Comparison of ENCODE assay signal across 22 cellular contexts in the genomic region with DNA sequence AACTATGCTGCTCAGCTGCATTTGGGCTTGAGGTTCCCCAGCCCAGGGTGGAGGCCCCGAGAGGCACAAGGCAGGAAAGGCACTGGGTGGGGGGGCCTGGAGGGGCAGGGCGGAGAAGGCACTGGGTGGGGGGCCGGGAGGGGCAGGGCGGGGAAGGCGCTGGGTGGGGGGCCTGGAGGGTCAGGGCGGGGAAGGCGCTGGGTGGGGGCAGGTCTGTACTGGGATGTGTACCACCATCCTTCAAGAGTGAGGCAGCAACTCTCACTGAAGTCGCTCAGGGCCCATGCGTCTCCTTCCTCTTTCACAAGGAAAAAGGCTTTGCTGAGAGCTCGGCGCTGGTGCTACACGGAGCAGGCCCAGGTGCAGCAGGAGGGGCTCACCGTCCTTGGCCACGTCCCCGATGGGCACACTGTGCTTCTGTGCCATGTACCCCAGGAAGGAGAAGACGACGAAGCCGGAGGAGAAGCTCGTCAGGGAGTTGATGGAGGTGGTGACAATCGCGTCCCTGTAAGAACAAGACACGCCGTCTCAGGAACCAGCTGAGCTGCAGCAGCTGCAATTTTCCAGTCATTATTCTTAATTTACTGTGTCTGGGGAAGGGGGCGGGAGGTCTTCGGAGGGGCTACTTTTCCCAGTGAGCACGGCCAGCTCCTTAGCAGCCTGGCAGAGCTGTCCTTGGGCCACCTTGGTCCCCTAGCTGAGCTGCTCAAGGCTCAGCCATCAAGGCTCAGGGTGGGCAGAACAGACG. TPM values are rescaled to one million over a fixed set of nuclear protein-coding genes. Genes with fewer than 3 reads are reported as not detected.
DNase-seq lines count a peak whose midpoint lies in the region; TF ChIP-seq lines count a peak whose summit lies in the region.
"Had no signal": no experiment of that assay in that cellular context is flagged by ENCODE, and none has a peak within 500 bp of the region (broad histone marks: within the 10 kb centered on the region; RNA-seq: fewer than 3 reads in every experiment).

No MANE protein-coding gene starts in this region.

- 0 out of 2 replicates have a peak overlapping the region, but pooled peaks have one; percentile 18 for H3K4me3 ChIP-seq in BLaER1
- H3K4me3 ChIP-seq in SK-N-SH (ENCODE audit: low read depth in 2 of 2, low read length in 1 of 2) = no peak overlapping the region
- no peak overlapping the region for H3K4me3 ChIP-seq in hepatocyte
- H3K4me3 ChIP-seq in osteoblast (ENCODE audit: insufficient read depth, low read length) = no peak overlapping the region
- H3K4me3 ChIP-seq: body of pancreas, PC-9, sigmoid colon had no signal

- 36% methylated on average over 25 of the region's 27 CpGs for WGBS in SK-N-SH (ENCODE audit: low lambda C conversion rate)
- WGBS in hepatocyte (ENCODE audit: low lambda C conversion rate, missing lambda C conversion rate) = 78% methylated on average over 25 of the region's 27 CpGs

- no peaks in the 10 kb centered on the region for H3K9me3 Mint-ChIP-seq in T-helper 2 cell treated with Interferon-gamma antibody and Interleukin-4, amounts not matched to agents 5 μg/mL and 100 μg/mL, for 36 hours
- H3K9me3 Mint-ChIP-seq: nephron progenitor cell; stimulated activated effector memory CD8-positive, alpha-beta T cell treated with anti-CD3 and anti-CD28 coated beads, Interleukin-12 subunit alpha, Interleukin-12 subunit beta, amount 100 ng/mL, for 72 hours had no signal

- H3K27ac ChIP-seq in BLaER1 (peak overlapping the region; percentile 65), SK-N-SH (ENCODE audit: low read depth in 2 of 2, low read length in 1 of 2) (no peak overlapping the region), hepatocyte (no peak overlapping the region), osteoblast (ENCODE audit: low read depth, low read length) (no peak overlapping the region)
- H3K27ac ChIP-seq: body of pancreas, PC-9, sigmoid colon had no signal

- POLR2A ChIA-PET in SK-N-SH (lab: Yijun Ruan, JAX) = no interaction called here

- no peak for TF ChIP-seq EP300 in SK-N-SH (IDR thresholded peaks at IDR 0.05; ENCODE audit: borderline replicate concordance in 1 of 2, low read depth in 1 of 2, low read length in 1 of 2)

- H2AFZ ChIP-seq in SK-N-SH (ENCODE audit: low read depth) = no peak overlapping the region
- H2AFZ ChIP-seq in hepatocyte = no peak overlapping the region
- H2AFZ ChIP-seq in osteoblast (ENCODE audit: low read length) = no peak overlapping the region
- H2AFZ ChIP-seq: PC-9 had no signal

- no peaks in the 10 kb centered on the region for H3K9me2 ChIP-seq in SK-N-SH
- H3K9me2 ChIP-seq in hepatocyte (replicated peaks; ENCODE audit: insufficient read depth) = no peaks in the 10 kb centered on the region

- TF ChIP-seq CTCF in GM20000 (IDR thresholded peaks at IDR 0.05; ENCODE audit: extremely low read depth, missing control alignments) (no peak), SK-N-SH (IDR thresholded peaks at IDR 0.05) (no peak), hepatocyte (IDR thresholded peaks at IDR 0.05; ENCODE audit: poor library complexity) (no peak), osteoblast (IDR thresholded peaks at IDR 0.05; ENCODE audit: extremely low read depth, low read depth, low read length) (no peak)

- no peaks in the 10 kb centered on the region for H3K36me3 Mint-ChIP-seq in T-helper 2 cell treated with Interferon-gamma antibody and Interleukin-4, amounts not matched to agents 5 μg/mL and 100 μg/mL, for 36 hours (ENCODE audit: low read depth)
- H3K36me3 Mint-ChIP-seq: memory B cell; stimulated activated effector memory CD8-positive, alpha-beta T cell treated with anti-CD3 and anti-CD28 coated beads, Interleukin-12 subunit alpha, Interleukin-12 subunit beta, amount 100 ng/mL, for 72 hours; T-cell had no signal

- H3K4me1 Mint-ChIP-seq in T-helper 2 cell treated with Interferon-gamma antibody and Interleukin-4, amounts not matched to agents 5 μg/mL and 100 μg/mL, for 36 hours (ENCODE audit: low read depth) = no peaks in the 10 kb centered on the region
- H3K4me1 Mint-ChIP-seq: nephron progenitor cell, T-cell had no signal

- H3K4me2 ChIP-seq in BLaER1 (peak overlapping the region; percentile 92), SK-N-SH (no peak overlapping the region), hepatocyte (no peak overlapping the region), osteoblast (ENCODE audit: insufficient read depth, low read length) (no peak overlapping the region)
- H3K4me2 ChIP-seq: PC-9 had no signal

- no peak overlapping the region for H3K4me3 Mint-ChIP-seq in T-helper 2 cell treated with Interferon-gamma antibody and Interleukin-4, amounts not matched to agents 5 μg/mL and 100 μg/mL, for 36 hours
- H3K4me3 Mint-ChIP-seq: memory B cell; nephron progenitor cell; stimulated activated effector memory CD8-positive, alpha-beta T cell treated with anti-CD3 and anti-CD28 coated beads, Interleukin-12 subunit alpha, Interleukin-12 subunit beta, amount 100 ng/mL, for 72 hours; T-cell had no signal

- H3K36me3 ChIP-seq in BLaER1 (no peaks in the 10 kb centered on the region), SK-N-SH (replicated peaks in 1 of 2; ENCODE audit: control insufficient read depth in 1 of 2, insufficient read depth in 2 of 2, low read length in 1 of 2) (no peaks in the 10 kb centered on the region), hepatocyte (replicated peaks; ENCODE audit: insufficient read depth, low read depth) (no peaks in the 10 kb centered on the region), osteoblast (ENCODE audit: insufficient read depth, low read length) (no peaks in the 10 kb centered on the region)
- H3K36me3 ChIP-seq: sigmoid colon had no signal

- no peaks in the 10 kb centered on the region for H3F3A ChIP-seq in SK-N-SH (replicated peaks; ENCODE audit: insufficient read depth)

- DNase-seq in GM20000 (ENCODE audit: low spot score) (peak; percentile 71), SK-N-SH (peak; percentile 75), hepatocyte (ENCODE audit: low spot score) (peak; percentile 66), A172 (ENCODE audit: low spot score) (no peak), osteoblast (ENCODE audit: insufficient read length, low spot score, missing footprints) (no peak), SIG-M5 (lab: John Stamatoyannopoulos, UW) (no peak)
- no peak for DNase-seq in T-helper 2 cell treated with Interferon-gamma antibody and Interleukin-4, amounts not matched to agents 5 μg/mL and 100 μg/mL, for 36 hours (ENCODE audit: low spot score)
- DNase-seq: activated CD8-positive, alpha-beta memory T cell treated with anti-CD3 and anti-CD28 coated beads, Interleukin-2, amount 50 U/mL, for 4 hours; activated naive CD4-positive, alpha-beta T cell treated with Interleukin-2 at 50 U/mL for 16 hours; AML-193; HCEC 1CT; NCI-H1436; NCI-H446 treated with DMSO at 0.1 percent for 48 hours; nephron progenitor cell; PC-9; T-cell had no signal

- H4K20me1 ChIP-seq in BLaER1 (no peaks in the 10 kb centered on the region; the same call in 1 of the 2 replicates), SK-N-SH (ENCODE audit: insufficient read depth) (no peaks in the 10 kb centered on the region), hepatocyte (ENCODE audit: insufficient read depth, poor library complexity, severe bottlenecking) (no peaks in the 10 kb centered on the region), osteoblast (ENCODE audit: insufficient read depth, low read length) (no peaks in the 10 kb centered on the region)

- no peaks in the 10 kb centered on the region for H3K79me2 ChIP-seq in SK-N-SH (ENCODE audit: insufficient read depth)
- no peaks in the 10 kb centered on the region for H3K79me2 ChIP-seq in hepatocyte
- H3K79me2 ChIP-seq in osteoblast (ENCODE audit: insufficient read depth, low read length) = no peaks in the 10 kb centered on the region

- H3K9me3 ChIP-seq in BLaER1 = peaks cover 18% of the 10 kb centered on the region; the same call in 1 of the 2 replicates
- H3K9me3 ChIP-seq in SK-N-SH = no peaks in the 10 kb centered on the region
- no peaks in the 10 kb centered on the region for H3K9me3 ChIP-seq in hepatocyte (ENCODE audit: low read depth)
- no peaks in the 10 kb centered on the region for H3K9me3 ChIP-seq in osteoblast (ENCODE audit: low read depth, low read length)
- H3K9me3 ChIP-seq: body of pancreas, sigmoid colon had no signal

- no peak for TF ChIP-seq RAD21 in SK-N-SH (IDR thresholded peaks at IDR 0.05; ENCODE audit: low read length)

- CTCF ChIA-PET in SK-N-SH (lab: Yijun Ruan, JAX) = interaction anchor here (0.6 to 0.9 kb wide), 3 partner anchors 34 to 163 kb away, joined by 3 to 4 read pairs (median 3); no protein-coding TSS in a partner anchor

- no peak overlapping the region for H3K27ac Mint-ChIP-seq in T-helper 2 cell treated with Interferon-gamma antibody and Interleukin-4, amounts not matched to agents 5 μg/mL and 100 μg/mL, for 36 hours
- H3K27ac Mint-ChIP-seq: memory B cell; nephron progenitor cell; stimulated activated effector memory CD8-positive, alpha-beta T cell treated with anti-CD3 and anti-CD28 coated beads, Interleukin-12 subunit alpha, Interleukin-12 subunit beta, amount 100 ng/mL, for 72 hours; T-cell had no signal

- H3K4me1 ChIP-seq in BLaER1 (peaks cover 69% of the 10 kb centered on the region), SK-N-SH (ENCODE audit: control insufficient read depth in 1 of 2, insufficient read depth in 2 of 2, low read depth in 1 of 2, low read length in 1 of 2) (no peaks in the 10 kb centered on the region), hepatocyte (ENCODE audit: insufficient read depth) (no peaks in the 10 kb centered on the region), osteoblast (ENCODE audit: insufficient read depth, low read length) (no peaks in the 10 kb centered on the region)
- H3K4me1 ChIP-seq: body of pancreas, sigmoid colon had no signal

- H3K9ac ChIP-seq in BLaER1 (peak overlapping the region; percentile 57; the same call in 1 of the 2 replicates), SK-N-SH (no peak overlapping the region)

- no peaks in the 10 kb centered on the region for H3K27me3 Mint-ChIP-seq in T-helper 2 cell treated with Interferon-gamma antibody and Interleukin-4, amounts not matched to agents 5 μg/mL and 100 μg/mL, for 36 hours (ENCODE audit: low read depth)

- no peaks in the 10 kb centered on the region for H3K27me3 ChIP-seq in BLaER1
- H3K27me3 ChIP-seq in SK-N-SH (ENCODE audit: insufficient read depth) = no peaks in the 10 kb centered on the region
- H3K27me3 ChIP-seq in hepatocyte = no peaks in the 10 kb centered on the region
- H3K27me3 ChIP-seq in osteoblast (ENCODE audit: insufficient read depth, low read length) = no peaks in the 10 kb centered on the region
- H3K27me3 ChIP-seq: body of pancreas had no signal

TF ChIP-seq in SK-N-SH, 30 proteins besides CTCF, POLR2A, EP300 and RAD21 (continues in another document):
- no peak for TF ChIP-seq FOXJ3 (CRISPR knock-in tag; IDR thresholded peaks at IDR 0.05)
- TF ChIP-seq EZH2phosphoT487 (IDR thresholded peaks at IDR 0.05; ENCODE audit: borderline replicate concordance, low read depth) = no peak

RNA-seq across cellular contexts. Expression of a gene that starts 30.8 kb away (rescaled TPM):
- polyA plus RNA-seq in SK-N-SH (2012; rRNA removed) (not detected in 2 replicates), hepatocyte (1.2 TPM in 1 of 2 replicates, not detected in the other)
- not detected in 2 replicates for polyA plus RNA-seq in SK-N-SH (2012; cell fraction: cytosol; rRNA removed)
- not detected in 2 replicates for polyA plus RNA-seq in SK-N-SH (2012; cell fraction: nucleus; rRNA removed)
- total RNA-seq in hepatocyte (not detected in 2 replicates), osteoblast (not detected in 2 replicates)
- not detected in 2 replicates for total RNA-seq in A172 (2014; rRNA removed; shearing (Covaris generic))
- total RNA-seq: body of pancreas, PC-9, sigmoid colon, urinary bladder had no signal

Comparison
In these comparisons a context has a peak if more than half of its experiments do, and no peak if none do; other contexts are left out.
1. DNase-seq: peak in GM20000 (single experiment), SK-N-SH (single experiment) and hepatocyte (single experiment); none in A172 (single experiment), osteoblast (single experiment), T-helper 2 cell treated with Interferon-gamma antibody and Interleukin-4, amounts not matched to agents 5 μg/mL and 100 μg/mL, for 36 hours (single experiment) and SIG-M5 (single experiment).